ENCODE assay signal across 14 cellular contexts in the genomic region with DNA sequence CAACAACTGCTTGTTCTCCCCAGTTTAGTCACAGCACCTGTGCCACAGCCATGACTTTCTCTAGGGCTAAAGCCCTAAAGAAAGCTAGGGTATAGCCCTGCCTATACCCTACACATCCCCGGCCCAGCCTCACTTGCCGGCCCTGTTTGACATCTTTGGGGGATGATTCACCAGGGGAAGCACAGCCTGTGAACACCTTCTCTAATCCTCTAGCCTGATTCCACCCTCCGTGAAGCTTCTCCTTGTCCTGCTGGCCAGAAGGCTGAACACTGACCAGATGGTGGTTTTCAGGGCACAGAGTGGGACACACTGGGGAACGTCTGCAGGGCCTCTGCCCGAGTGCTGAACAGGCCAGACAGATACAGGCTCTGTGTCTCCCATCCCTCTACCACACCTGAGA. TPM values are rescaled to one million over a fixed set of nuclear protein-coding genes. Genes with fewer than 3 reads are reported as not detected.
DNase-seq lines count a peak whose midpoint lies in the region; ATAC-seq, FAIRE-seq and TF ChIP-seq lines count a peak whose summit lies in the region.
"Had no signal": no experiment of that assay in that cellular context is flagged by ENCODE, and none has a peak within 500 bp of the region (broad histone marks: within the 10 kb centered on the region; RNA-seq: fewer than 3 reads in every experiment).

No MANE protein-coding gene starts in this region.

- H2AK9ac ChIP-seq in IMR-90 (replicated peaks; ENCODE audit: low read depth, low read length, poor library complexity) = no peak overlapping the region

- H3K79me1 ChIP-seq in IMR-90 (ENCODE audit: low read depth in 1 of 2, low read length in 2 of 2) (peaks cover 49 to 87% of the 10 kb centered on the region in 2 experiments), neuronal stem cell (ENCODE audit: low read depth, low read length) (peaks cover 3% of the 10 kb centered on the region)

- peaks cover 38% of the 10 kb centered on the region for H3K9me1 ChIP-seq in IMR-90 (ENCODE audit: insufficient read depth, low read length)

- H2BK15ac ChIP-seq in IMR-90 (ENCODE audit: low read depth, low read length) (no peak overlapping the region), neuronal stem cell (ENCODE audit: low read length) (no peak overlapping the region)

- H3K4me2 ChIP-seq in BLaER1 (peak overlapping the region; percentile 78), IMR-90 (ENCODE audit: low read depth, low read length) (no peak overlapping the region), HepG2 (ENCODE audit: low read depth, low read length) (no peak overlapping the region), neuronal stem cell (ENCODE audit: insufficient read depth, low read length, poor library complexity, severe bottlenecking) (no peak overlapping the region)

- H3K4ac ChIP-seq in IMR-90 (ENCODE audit: low read depth, low read length) (no peak overlapping the region), neuronal stem cell (ENCODE audit: low read length) (no peak overlapping the region)

- H4K8ac ChIP-seq in IMR-90 (ENCODE audit: low read depth in 2 of 2, low read length in 2 of 2) (no peak overlapping the region), neuronal stem cell (ENCODE audit: low read depth, low read length) (no peak overlapping the region)

- intact Hi-C loops in IMR-90 (cut with micrococcal nuclease) = no loop called here
- intact Hi-C loops in HepG2 (cut with micrococcal nuclease; ENCODE audit: unreplicated experiment) = no loop called here
- intact Hi-C loops in ascending aorta (cut with DNase I) = no loop called here

- H3K56ac ChIP-seq in IMR-90 (ENCODE audit: extremely low read depth, insufficient read depth, low read length) = no peak overlapping the region; the same call in 1 of the 2 replicates

- H3K4me1 ChIP-seq in BLaER1 = peaks cover 86% of the 10 kb centered on the region
- H3K4me1 ChIP-seq in IMR-90 (ENCODE audit: control insufficient read depth, insufficient read depth, low read length) = peaks cover 22% of the 10 kb centered on the region
- H3K4me1 ChIP-seq in HepG2 (ENCODE audit: insufficient read depth, low read length) = peaks cover 33% of the 10 kb centered on the region
- peaks cover 5 to 24% of the 10 kb centered on the region in 2 donors for H3K4me1 ChIP-seq in ascending aorta
- peaks cover 6 to 14% of the 10 kb centered on the region in 2 donors for H3K4me1 ChIP-seq in neuronal stem cell (ENCODE audit: control insufficient read depth in 2 of 2, insufficient read depth in 1 of 2, low read depth in 1 of 2, low read length in 2 of 2)

- POLR2A ChIA-PET in IMR-90 (lab: Charles Lee; ENCODE audit: unreplicated experiment) = interaction anchor here (0.6 kb wide), 2 partner anchors 18 to 306 kb away, joined by 4 to 6 read pairs; partner anchors contain the start of gene SOCS1
- POLR2A ChIA-PET in HepG2 (lab: Yijun Ruan, JAX) = interaction anchor here (1.3 kb wide), 1 partner anchor 9 kb away, joined by 4 read pairs; the partner anchor contains the start of gene DEXI

- H3K14ac ChIP-seq in IMR-90 (replicated peaks; ENCODE audit: low read depth, low read length) (peak overlapping the region; percentile 49; the same call in 1 of the 2 replicates), neuronal stem cell (ENCODE audit: low read length) (no peak overlapping the region)

- H3K9ac ChIP-seq in BLaER1 (0 out of 2 replicates have a peak overlapping the region, but pooled peaks have one; percentile 54), IMR-90 (ENCODE audit: low read depth, low read length) (no peak overlapping the region), HepG2 (ENCODE audit: insufficient read depth, low read depth, low read length) (no peak overlapping the region), neuronal stem cell (ENCODE audit: low read depth, low read length, poor library complexity) (no peak overlapping the region)

- no peak for DNase-seq in IMR-90
- peak; percentile 72 for DNase-seq in bronchial epithelial cell (ENCODE audit: low read depth)
- no peak for DNase-seq in HepG2 (ENCODE audit: low spot score)
- no peak for DNase-seq in ascending aorta (ENCODE audit: low spot score in 2 of 2)
- DNase-seq in neuronal stem cell (ENCODE audit: low spot score) = no peak
- no peak for DNase-seq in OCI-M1 (lab: John Stamatoyannopoulos, UW)
- no peak for DNase-seq in H4 (ENCODE audit: low spot score)
- DNase-seq: activated gamma-delta T cell treated with Interleukin-2 at 50 U/mL for 16 hours; body of pancreas; MV-4-11; stimulated activated CD4-positive, alpha-beta T cell treated with anti-CD3 and anti-CD28 coated beads, Interleukin-4, amount 100 ng/mL, for 1 hour; upper lobe of left lung had no signal

- H3K36me3 ChIP-seq in BLaER1 (no peaks in the 10 kb centered on the region), IMR-90 (ENCODE audit: control insufficient read depth, insufficient read depth, low read length) (no peaks in the 10 kb centered on the region), bronchial epithelial cell (ENCODE audit: control insufficient read depth, insufficient read depth, low read length) (no peaks in the 10 kb centered on the region), HepG2 (replicated peaks in 1 of 2; ENCODE audit: control insufficient read depth in 1 of 2, insufficient read depth in 2 of 2, low read length in 2 of 2) (no peaks in the 10 kb centered on the region), ascending aorta (no peaks in the 10 kb centered on the region), neuronal stem cell (replicated peaks in 1 of 2; ENCODE audit: control insufficient read depth in 2 of 2, insufficient read depth in 2 of 2, low read length in 2 of 2) (no peaks in the 10 kb centered on the region)
- H3K36me3 ChIP-seq: upper lobe of left lung had no signal

- FAIRE-seq in bronchial epithelial cell (lab: Jason Lieb, UNC) = no peak
- FAIRE-seq in HepG2 (lab: Jason Lieb, UNC) = no peak

- H2AK5ac ChIP-seq in IMR-90 (ENCODE audit: low read depth, low read length) = 0 out of 2 replicates have a peak overlapping the region, but pooled peaks have one; percentile 6
- no peak overlapping the region for H2AK5ac ChIP-seq in neuronal stem cell (ENCODE audit: low read depth, low read length)

- TF ChIP-seq CTCF in IMR-90 (conservative IDR thresholded peaks at IDR 0.05; ENCODE audit: low read depth, low read length) = no peak
- no peak for TF ChIP-seq CTCF in bronchial epithelial cell (IDR thresholded peaks at IDR 0.05; ENCODE audit: insufficient read depth, low read length, severe bottlenecking)
- no peak for TF ChIP-seq CTCF in HepG2 (CRISPR knock-in tag; IDR thresholded peaks at IDR 0.05)
- no peak for TF ChIP-seq CTCF in ascending aorta (IDR thresholded peaks at IDR 0.05)

- no peak overlapping the region for H2BK5ac ChIP-seq in IMR-90 (ENCODE audit: low read depth, low read length, poor library complexity, severe bottlenecking)
- no peak overlapping the region for H2BK5ac ChIP-seq in neuronal stem cell (ENCODE audit: low read length)

- BruUV-seq in IMR-90 (replicated peaks; lab: Mats Ljungman, UMichigan) (no TSS peak), HepG2 (replicated peaks; lab: Mats Ljungman, UMichigan) (no TSS peak)

- no peak overlapping the region for H3K18ac ChIP-seq in IMR-90 (ENCODE audit: low read depth, low read length)
- no peak overlapping the region for H3K18ac ChIP-seq in neuronal stem cell (ENCODE audit: low read length)

- dilution Hi-C loops in IMR-90 (cut with HindIII; ENCODE audit: low sequenced_read_pairs, unreplicated experiment) = no loop called here

- 12% methylated on average over 2 of the region's 5 CpGs; no CpG with 5 or more reads in 1 of the 2 experiments for WGBS in IMR-90 (ENCODE audit: extremely low coverage in 2 of 2, insufficient read length in 1 of 2), 2 experiments
- WGBS in HepG2 (ENCODE audit: low lambda C conversion rate) = 87% methylated on average over 5 of the region's 5 CpGs
- WGBS in neuronal stem cell (ENCODE audit: extremely low coverage in 2 of 2, insufficient read length in 2 of 2, insufficient replicate concordance in 1 of 2), 2 donors = no CpG with 5 or more reads among the region's 5 CpGs

- H3K4me3 ChIP-seq in BLaER1 (no peak overlapping the region), IMR-90 (ENCODE audit: insufficient read depth, low read depth, low read length) (no peak overlapping the region), bronchial epithelial cell (ENCODE audit: low read depth, low read length) (no peak overlapping the region), HepG2 (replicated peaks in 1 of 3; ENCODE audit: insufficient read depth in 1 of 3, low read depth in 2 of 3, low read length in 3 of 3) (no peak overlapping the region), ascending aorta (no peak overlapping the region), neuronal stem cell (ENCODE audit: low read length in 2 of 2) (no peak overlapping the region)
- H3K4me3 ChIP-seq: body of pancreas, upper lobe of left lung had no signal

- no peak for TF ChIP-seq RAD21 in IMR-90 (IDR thresholded peaks at IDR 0.05; ENCODE audit: low read length)
- TF ChIP-seq RAD21 in HepG2 (CRISPR knock-in tag; IDR thresholded peaks at IDR 0.05) = no peak

- H3K23ac ChIP-seq in IMR-90 (ENCODE audit: low read depth, low read length) (no peak overlapping the region), neuronal stem cell (ENCODE audit: low read depth, low read length, poor library complexity) (no peak overlapping the region)

- TF ChIP-seq POLR2A in IMR-90 (IDR thresholded peaks at IDR 0.05; ENCODE audit: low read depth, low read length) (no peak), HepG2 (IDR thresholded peaks at IDR 0.05; ENCODE audit: insufficient read depth in 1 of 2, low read depth in 2 of 2, low read length in 2 of 2) (no peak)

- no peak for TF ChIP-seq EP300 in HepG2 (IDR thresholded peaks at IDR 0.05; ENCODE audit: low read depth in 2 of 2, low read length in 2 of 2)
- no peak for TF ChIP-seq EP300 in HepG2 (CRISPR knock-in tag; IDR thresholded peaks at IDR 0.05; ENCODE audit: borderline replicate concordance)

- H2AFZ ChIP-seq in IMR-90 (replicated peaks; ENCODE audit: low read length, poor library complexity) = no peak overlapping the region
- H2AFZ ChIP-seq in HepG2 (ENCODE audit: low read length) = no peak overlapping the region
- H2AFZ ChIP-seq in neuronal stem cell (ENCODE audit: low read length) = no peak overlapping the region

- peaks cover 14% of the 10 kb centered on the region for H3K79me2 ChIP-seq in HepG2 (ENCODE audit: insufficient read depth, low read length)

- H4K91ac ChIP-seq in IMR-90 (ENCODE audit: insufficient read depth, low read depth, low read length) (no peak overlapping the region), neuronal stem cell (ENCODE audit: low read depth, low read length, poor library complexity) (no peak overlapping the region)

- H3K27ac ChIP-seq in BLaER1 (peak overlapping the region; percentile 45; the same call in 1 of the 2 replicates), IMR-90 (ENCODE audit: insufficient read depth, low read length) (no peak overlapping the region), HepG2 (ENCODE audit: extremely low read length, insufficient read depth, low read length) (no peak overlapping the region), ascending aorta (no peak overlapping the region), neuronal stem cell (replicated peaks; ENCODE audit: low read length) (no peak overlapping the region)

- no peak overlapping the region for H2BK20ac ChIP-seq in IMR-90 (ENCODE audit: low read depth, low read length)

- H2BK120ac ChIP-seq in IMR-90 (ENCODE audit: low read depth, low read length) = no peak overlapping the region
- H2BK120ac ChIP-seq in neuronal stem cell (ENCODE audit: low read depth, low read length) = no peak overlapping the region

- no peaks in the 10 kb centered on the region for H3K9me3 ChIP-seq in BLaER1
- H3K9me3 ChIP-seq in IMR-90 (ENCODE audit: control insufficient read depth, insufficient read depth, low read length) = no peaks in the 10 kb centered on the region
- H3K9me3 ChIP-seq in HepG2 (ENCODE audit: low read length) = no peaks in the 10 kb centered on the region
- no peaks in the 10 kb centered on the region for H3K9me3 ChIP-seq in ascending aorta
- H3K9me3 ChIP-seq in neuronal stem cell (replicated peaks in 1 of 2; ENCODE audit: control insufficient read depth in 2 of 2, insufficient read depth in 1 of 2, low read depth in 1 of 2, low read length in 2 of 2) = no peaks in the 10 kb centered on the region
- H3K9me3 ChIP-seq: body of pancreas, upper lobe of left lung had no signal

- no peak overlapping the region for H4K5ac ChIP-seq in IMR-90 (ENCODE audit: low read depth, low read length)

- peak; percentile 8 for ATAC-seq in IMR-90 (ENCODE audit: low read depth)
- ATAC-seq in HepG2 = no peak
- ATAC-seq: body of pancreas, sciatic nerve had no signal

- no peak overlapping the region for H2BK12ac ChIP-seq in neuronal stem cell (ENCODE audit: low read length)

- in situ Hi-C loops in IMR-90 (cut with MboI; ENCODE audit: low sequenced_read_pairs) = loop anchor here (25.0 kb wide), 2 partner anchors 587 to 862 kb away; a partner anchor contains a TSS
- in situ Hi-C loops in HepG2 (cut with HindIII; ENCODE audit: extremely low pct_ligation_motif_present, low pct_unique_long_range_greater_than_20kb) = no loop called here

- CTCF ChIA-PET in IMR-90 (lab: Yijun Ruan, JAX) (interaction anchor here (1.4 kb wide), 1 partner anchor 304 kb away, joined by 3 read pairs; no protein-coding TSS in a partner anchor), HepG2 (lab: Yijun Ruan, JAX; ENCODE audit: low intra/inter-chr PET ratio, low total read pairs) (no interaction called here)

- H3K27me3 ChIP-seq in BLaER1 (no peaks in the 10 kb centered on the region), IMR-90 (ENCODE audit: control insufficient read depth, insufficient read depth, low read length) (no peaks in the 10 kb centered on the region), bronchial epithelial cell (ENCODE audit: control insufficient read depth, insufficient read depth, low read length) (no peaks in the 10 kb centered on the region), HepG2 (ENCODE audit: control insufficient read depth in 1 of 2, insufficient read depth in 2 of 2, low read length in 2 of 2) (no peaks in the 10 kb centered on the region), ascending aorta (no peaks in the 10 kb centered on the region), neuronal stem cell (ENCODE audit: control insufficient read depth in 3 of 3, insufficient read depth in 3 of 3, low read depth in 1 of 3, low read length in 3 of 3) (no peaks in the 10 kb centered on the region)
- H3K27me3 ChIP-seq: body of pancreas, upper lobe of left lung had no signal

- H4K20me1 ChIP-seq in BLaER1 = peaks cover 79% of the 10 kb centered on the region
- peaks cover 66% of the 10 kb centered on the region for H4K20me1 ChIP-seq in IMR-90 (ENCODE audit: insufficient read depth, low read length)
- no peaks in the 10 kb centered on the region for H4K20me1 ChIP-seq in HepG2 (ENCODE audit: insufficient read depth, low read length)

RNA-seq across cellular contexts. Expression of gene CLEC16A, which starts 6.0 kb away (rescaled TPM):
- 16.5 and 18.3 TPM in 2 replicates for total RNA-seq in IMR-90 (2012; rRNA removed)
- polyA plus RNA-seq in IMR-90 (2012; rRNA removed) = 15.4 and 15.9 TPM in 2 replicates
- 11.0 and 13.5 TPM in 2 replicates for polyA plus RNA-seq in IMR-90 (2012; cell fraction: cytosol; rRNA removed)
- polyA plus RNA-seq in IMR-90 (2012; cell fraction: nucleus; rRNA removed; ENCODE audit: low replicate concordance) = 22.9 and 31.5 TPM in 2 replicates
- total RNA-seq in bronchial epithelial cell = 13.8 and 15.8 TPM in 2 replicates
- total RNA-seq in HepG2 (2016; rRNA removed; fragmentation: Illumina TruSeq; extraction: Trizol) = 10.3 and 13.6 TPM in 2 replicates
- 35.7 and 39.7 TPM in 2 replicates for total RNA-seq in HepG2 (2016; cell fraction: cytosol; rRNA removed; fragmentation: Illumina TruSeq; extraction: Trizol; ENCODE audit: low read depth)
- total RNA-seq in HepG2 (2016; cell fraction: insoluble cytoplasmic fraction; rRNA removed; fragmentation: Illumina TruSeq; extraction: Trizol) = 10.6 and 12.8 TPM in 2 replicates
- total RNA-seq in HepG2 (2016; cell fraction: membrane; rRNA removed; fragmentation: Illumina TruSeq; extraction: Trizol) = 14.4 and 15.9 TPM in 2 replicates
- 17.5 and 18.7 TPM in 2 replicates for total RNA-seq in HepG2 (2016; cell fraction: nucleus; rRNA removed; fragmentation: Illumina TruSeq; extraction: Trizol)
- polyA plus RNA-seq in HepG2 (2011; rRNA removed) = 8.5 and 9.5 TPM in 2 replicates
- 6.6 and 6.8 TPM in 2 replicates for polyA plus RNA-seq in HepG2 (2011; cell fraction: cytosol; rRNA removed)
- 17.0 and 19.5 TPM in 2 replicates for polyA plus RNA-seq in HepG2 (2011; cell fraction: nucleus; rRNA removed)
- 10.3 and 12.0 TPM in 2 replicates for polyA plus RNA-seq in HepG2 (2012)
- polyA plus RNA-seq in HepG2 (2016; cell fraction: cytosol; fragmentation: Illumina TruSeq; extraction: Trizol; ENCODE audit: low read depth) = 1.7 and 1.9 TPM in 2 replicates
- polyA plus RNA-seq in HepG2 (2016; cell fraction: insoluble cytoplasmic fraction; fragmentation: Illumina TruSeq; extraction: Trizol; ENCODE audit: low read depth) = 11.8 and 14.0 TPM in 2 replicates
- 3.4 and 4.4 TPM in 2 replicates for polyA plus RNA-seq in HepG2 (2016; cell fraction: membrane; fragmentation: Illumina TruSeq; extraction: Trizol; ENCODE audit: low read depth)
- polyA plus RNA-seq in HepG2 (2016; cell fraction: nucleus; fragmentation: Illumina TruSeq; extraction: Trizol; ENCODE audit: insufficient read depth, low read depth) = 22.7 and 25.7 TPM in 2 replicates
- polyA minus RNA-seq in HepG2 (2011; rRNA and poly(A)+ RNA removed; ENCODE audit: low replicate concordance) = 24.9 and 35.4 TPM in 2 replicates
- 14.4 and 19.0 TPM in 2 replicates for polyA minus RNA-seq in HepG2 (2011; cell fraction: cytosol; rRNA and poly(A)+ RNA removed)
- 25.8 and 32.0 TPM in 2 replicates for polyA minus RNA-seq in HepG2 (2011; cell fraction: nucleus; rRNA and poly(A)+ RNA removed)
- total RNA-seq in ascending aorta = 16.2 TPM
- polyA plus RNA-seq in neuronal stem cell (2013, experiment 1 of 2) = 7.1 TPM
- 6.7 TPM for polyA plus RNA-seq in neuronal stem cell (2013, experiment 2 of 2)
- 4.5 and 7.2 TPM in 2 replicates for total RNA-seq in H4 (2014; rRNA removed; shearing (Covaris generic))

RNA-seq across cellular contexts. Expression of gene DEXI, which starts 8.1 kb away (rescaled TPM):
- total RNA-seq in IMR-90 (2012; rRNA removed) = 43.7 and 44.4 TPM in 2 replicates
- 62.5 and 63.6 TPM in 2 replicates for polyA plus RNA-seq in IMR-90 (2012; rRNA removed)
- 73.1 and 112 TPM in 2 replicates for polyA plus RNA-seq in IMR-90 (2012; cell fraction: cytosol; rRNA removed)
- polyA plus RNA-seq in IMR-90 (2012; cell fraction: nucleus; rRNA removed; ENCODE audit: low replicate concordance) = 27.5 and 44.2 TPM in 2 replicates
- total RNA-seq in bronchial epithelial cell = 46.2 and 47.9 TPM in 2 replicates
- 57.9 and 70.4 TPM in 2 replicates for total RNA-seq in HepG2 (2016; rRNA removed; fragmentation: Illumina TruSeq; extraction: Trizol)
- total RNA-seq in HepG2 (2016; cell fraction: cytosol; rRNA removed; fragmentation: Illumina TruSeq; extraction: Trizol; ENCODE audit: low read depth) = 68.6 and 86.7 TPM in 2 replicates
- 54.1 and 71.8 TPM in 2 replicates for total RNA-seq in HepG2 (2016; cell fraction: insoluble cytoplasmic fraction; rRNA removed; fragmentation: Illumina TruSeq; extraction: Trizol)
- total RNA-seq in HepG2 (2016; cell fraction: membrane; rRNA removed; fragmentation: Illumina TruSeq; extraction: Trizol) = 117 and 144 TPM in 2 replicates
- 35.4 and 46.3 TPM in 2 replicates for total RNA-seq in HepG2 (2016; cell fraction: nucleus; rRNA removed; fragmentation: Illumina TruSeq; extraction: Trizol)
- polyA plus RNA-seq in HepG2 (2011; rRNA removed) = 51.5 and 54.4 TPM in 2 replicates
- 69.5 and 78.6 TPM in 2 replicates for polyA plus RNA-seq in HepG2 (2011; cell fraction: cytosol; rRNA removed)
- 40.4 and 50.2 TPM in 2 replicates for polyA plus RNA-seq in HepG2 (2011; cell fraction: nucleus; rRNA removed)
- 45.6 and 55.0 TPM in 2 replicates for polyA plus RNA-seq in HepG2 (2012)
- 70.9 and 88.4 TPM in 2 replicates for polyA plus RNA-seq in HepG2 (2016; cell fraction: cytosol; fragmentation: Illumina TruSeq; extraction: Trizol; ENCODE audit: low read depth)
- 58.1 and 70.0 TPM in 2 replicates for polyA plus RNA-seq in HepG2 (2016; cell fraction: insoluble cytoplasmic fraction; fragmentation: Illumina TruSeq; extraction: Trizol; ENCODE audit: low read depth)
- polyA plus RNA-seq in HepG2 (2016; cell fraction: membrane; fragmentation: Illumina TruSeq; extraction: Trizol; ENCODE audit: low read depth) = 120 and 124 TPM in 2 replicates
- 60.2 and 65.5 TPM in 2 replicates for polyA plus RNA-seq in HepG2 (2016; cell fraction: nucleus; fragmentation: Illumina TruSeq; extraction: Trizol; ENCODE audit: insufficient read depth, low read depth)
- 31.7 and 71.0 TPM in 2 replicates for polyA minus RNA-seq in HepG2 (2011; rRNA and poly(A)+ RNA removed; ENCODE audit: low replicate concordance)
- polyA minus RNA-seq in HepG2 (2011; cell fraction: cytosol; rRNA and poly(A)+ RNA removed) = 34.2 and 35.1 TPM in 2 replicates
- polyA minus RNA-seq in HepG2 (2011; cell fraction: nucleus; rRNA and poly(A)+ RNA removed) = 24.7 and 27.7 TPM in 2 replicates
- total RNA-seq in ascending aorta = 94.2 TPM
- 25.2 TPM for polyA plus RNA-seq in neuronal stem cell (2013, experiment 1 of 2)
- polyA plus RNA-seq in neuronal stem cell (2013, experiment 2 of 2) = 25.3 TPM
- total RNA-seq in H4 (2014; rRNA removed; shearing (Covaris generic)) = 39.9 and 42.0 TPM in 2 replicates
